Comparison of ENCODE assay signal across 26 cellular contexts in the genomic region with DNA sequence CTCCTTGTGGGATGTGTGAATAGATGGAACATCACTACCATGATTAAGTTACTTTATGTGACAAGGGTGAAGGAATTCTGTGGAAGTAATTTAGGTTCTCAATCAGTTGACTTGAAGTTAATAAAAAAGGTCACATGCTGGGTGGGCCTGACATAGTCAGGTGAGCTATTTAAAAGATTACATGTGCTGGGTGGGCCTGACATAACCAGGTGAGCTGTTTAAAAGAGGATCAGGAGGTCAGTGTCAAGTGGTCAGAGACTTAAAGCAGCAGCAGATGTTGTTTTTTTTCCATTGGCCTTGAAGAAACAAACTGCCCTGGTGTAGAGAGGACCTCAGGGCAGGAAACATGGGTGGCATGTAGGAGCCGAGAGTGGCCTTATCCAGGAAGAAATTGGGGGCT. TPM values are rescaled to one million over a fixed set of nuclear protein-coding genes. Genes with fewer than 3 reads are reported as not detected.
"Had no signal": no experiment of that assay in that cellular context is flagged by ENCODE, and none has a peak within 500 bp of the region (broad histone marks: within the 10 kb centered on the region; RNA-seq: fewer than 3 reads in every experiment).

No MANE protein-coding gene starts in this region.

- H3K4me2 ChIP-seq: neural progenitor cell had no signal

- DNase-seq: hippocampal formation; kidney; left colon; left lung; lower lobe of right lung; mesendoderm; naive B cell; natural killer cell; nephron progenitor cell; pancreas; posterior cingulate gyrus; retina; right cardiac atrium; stimulated activated CD4-positive, alpha-beta T cell treated with anti-CD3 and anti-CD28 coated beads, Interleukin-4, amount 100 ng/mL, for 24 hours; stimulated activated naive CD4-positive, alpha-beta T cell; tibial artery; trophoblast cell; uterus had no signal

- H3K4me1 Mint-ChIP-seq: mesothelial cell of epicardium had no signal

- H3K27ac ChIP-seq: lower lobe of right lung, neural progenitor cell, pancreas, prostate gland, suprapubic skin, thoracic aorta, tibial artery, uterus had no signal

- H3K9ac ChIP-seq: neural progenitor cell had no signal

- H2AFZ ChIP-seq: neural progenitor cell had no signal

- H3K27me3 ChIP-seq: left lung, neural progenitor cell, pancreas, suprapubic skin, uterus had no signal

- H3K27ac Mint-ChIP-seq: mesothelial cell of epicardium; naive B cell; natural killer cell; nephron progenitor cell; neural progenitor cell; stimulated activated effector memory CD8-positive, alpha-beta T cell treated with anti-CD3 and anti-CD28 coated beads, Interleukin-12 subunit alpha, Interleukin-12 subunit beta, amount 100 ng/mL, for 72 hours; stimulated activated naive CD8-positive, alpha-beta T cell treated with anti-CD3 and anti-CD28 coated beads, Interleukin-15, Interleukin-2, amounts not matched to agents 100 ng/mL and 50 ng/mL, for 24 hours had no signal

- H3K4me3 ChIP-seq: lower lobe of right lung, neural progenitor cell, pancreas, prostate gland, thoracic aorta, tibial artery, uterus had no signal

- H3K9me3 ChIP-seq: left lung, lower lobe of right lung, pancreas, prostate gland, suprapubic skin, thoracic aorta, tibial artery, uterus had no signal

- H3K36me3 ChIP-seq: lower lobe of right lung, neural progenitor cell, pancreas, prostate gland, suprapubic skin, thoracic aorta, tibial artery, uterus had no signal

- H3K4me3 Mint-ChIP-seq: mesothelial cell of epicardium; naive B cell; natural killer cell; nephron progenitor cell; neural progenitor cell; stimulated activated effector memory CD8-positive, alpha-beta T cell treated with anti-CD3 and anti-CD28 coated beads, Interleukin-12 subunit alpha, Interleukin-12 subunit beta, amount 100 ng/mL, for 72 hours; stimulated activated naive CD8-positive, alpha-beta T cell treated with anti-CD3 and anti-CD28 coated beads, Interleukin-15, Interleukin-2, amounts not matched to agents 100 ng/mL and 50 ng/mL, for 24 hours had no signal

- H3K36me3 Mint-ChIP-seq: mesothelial cell of epicardium; naive B cell; natural killer cell; neural progenitor cell; stimulated activated effector memory CD8-positive, alpha-beta T cell treated with anti-CD3 and anti-CD28 coated beads, Interleukin-12 subunit alpha, Interleukin-12 subunit beta, amount 100 ng/mL, for 72 hours had no signal

- H3K9me3 Mint-ChIP-seq: mesothelial cell of epicardium; natural killer cell; nephron progenitor cell; neural progenitor cell; stimulated activated effector memory CD8-positive, alpha-beta T cell treated with anti-CD3 and anti-CD28 coated beads, Interleukin-12 subunit alpha, Interleukin-12 subunit beta, amount 100 ng/mL, for 72 hours; stimulated activated naive CD8-positive, alpha-beta T cell treated with anti-CD3 and anti-CD28 coated beads, Interleukin-15, Interleukin-2, amounts not matched to agents 100 ng/mL and 50 ng/mL, for 24 hours had no signal

- ATAC-seq: left colon; left lung; lower lobe of right lung; natural killer cell; pancreas; right cardiac atrium; sciatic nerve; stimulated activated effector memory CD8-positive, alpha-beta T cell treated with anti-CD3 and anti-CD28 coated beads, Interleukin-12 subunit alpha, Interleukin-12 subunit beta, amount 100 ng/mL, for 72 hours had no signal

- H3K4me1 ChIP-seq: lower lobe of right lung, neural progenitor cell, prostate gland, tibial artery, uterus had no signal

RNA-seq across cellular contexts. Expression of gene IL1R2, which starts 3.3 kb away (rescaled TPM):
- total RNA-seq: mesothelial cell of epicardium had no signal
